ENCODE assay signal across 1 cellular context in genomic region chr3:125003369-125003853, GRCh38.
TF ChIP-seq lines count a peak whose summit lies in the region.

No MANE protein-coding gene starts in this region.

TF ChIP-seq in HepG2, 621 proteins besides CTCF, POLR2A, EP300 and RAD21 (continued from another document and continues in another):
- TF ChIP-seq ZBTB10 (CRISPR knock-in tag; IDR thresholded peaks at IDR 0.05; ENCODE audit: borderline replicate concordance): peak; percentile 94
- TF ChIP-seq SKI (IDR thresholded peaks at IDR 0.05; ENCODE audit: partially characterized antibody): peak; percentile 90
- TF ChIP-seq SUZ12 (IDR thresholded peaks at IDR 0.05; ENCODE audit: low read depth, low read length): no peak
- no peak; the same call in 1 of the 2 replicates for TF ChIP-seq HINFP (CRISPR knock-in tag; IDR thresholded peaks at IDR 0.05; ENCODE audit: low read depth)
- TF ChIP-seq ZNF367 (CRISPR knock-in tag; IDR thresholded peaks at IDR 0.05; ENCODE audit: borderline replicate concordance): no peak
- TF ChIP-seq ZNF512B (CRISPR knock-in tag; IDR thresholded peaks at IDR 0.05; ENCODE audit: borderline replicate concordance): 0 out of 2 replicates have a peak, but pooled peaks have one; percentile 45
- peak; percentile 40; the same call in 1 of the 2 replicates for TF ChIP-seq NFKBIZ (CRISPR knock-in tag; IDR thresholded peaks at IDR 0.05)
- no peak for TF ChIP-seq ZNF101 (CRISPR knock-in tag; IDR thresholded peaks at IDR 0.05; ENCODE audit: borderline replicate concordance, low read depth)
- peak; percentile 98 for TF ChIP-seq GATAD2A (CRISPR knock-in tag; IDR thresholded peaks at IDR 0.05)
- no peak for TF ChIP-seq HNRNPK (IDR thresholded peaks at IDR 0.05; ENCODE audit: low read depth, low read length, poor library complexity, severe bottlenecking)
- peak; percentile 82; the same call in 1 of the 2 replicates for TF ChIP-seq ZSCAN9 (CRISPR knock-in tag; IDR thresholded peaks at IDR 0.05; ENCODE audit: borderline replicate concordance)
- no peak for TF ChIP-seq ZNF703 (CRISPR knock-in tag; IDR thresholded peaks at IDR 0.05; ENCODE audit: borderline replicate concordance)
- TF ChIP-seq TEAD3 (CRISPR knock-in tag; optimal IDR thresholded peaks at IDR 0.05; ENCODE audit: borderline replicate concordance): peak; percentile 99
- TF ChIP-seq ZFY (CRISPR knock-in tag; IDR thresholded peaks at IDR 0.05): peak; percentile 55; the same call in 1 of the 2 replicates
- peak; percentile 50; the same call in 1 of the 2 replicates for TF ChIP-seq ZNF350 (CRISPR knock-in tag; IDR thresholded peaks at IDR 0.05; ENCODE audit: borderline replicate concordance, low read depth)
- TF ChIP-seq RARG (CRISPR knock-in tag; IDR thresholded peaks at IDR 0.05; ENCODE audit: low read depth): no peak
- no peak; the same call in 1 of the 2 replicates for TF ChIP-seq ZNF552 (CRISPR knock-in tag; IDR thresholded peaks at IDR 0.05; ENCODE audit: borderline replicate concordance)
- peak; percentile 58; the same call in 1 of the 2 replicates for TF ChIP-seq HBP1 (CRISPR knock-in tag; IDR thresholded peaks at IDR 0.05; ENCODE audit: low read depth)
- TF ChIP-seq SNAI1 (CRISPR knock-in tag; IDR thresholded peaks at IDR 0.05; ENCODE audit: borderline replicate concordance): 0 out of 2 replicates have a peak, but pooled peaks have one; percentile 42
- no peak for TF ChIP-seq ZNF10 (CRISPR knock-in tag; IDR thresholded peaks at IDR 0.05; ENCODE audit: borderline replicate concordance, low read depth)
- TF ChIP-seq ZNF768 (CRISPR knock-in tag; IDR thresholded peaks at IDR 0.05): no peak
- peak; percentile 91 for TF ChIP-seq TARDBP (CRISPR knock-in tag; IDR thresholded peaks at IDR 0.05)
- peak; percentile 51; the same call in 1 of the 2 replicates for TF ChIP-seq MNT (IDR thresholded peaks at IDR 0.05)
- peak; percentile 68; the same call in 1 of the 2 replicates for TF ChIP-seq ZHX1 (CRISPR knock-in tag; IDR thresholded peaks at IDR 0.05; ENCODE audit: low read depth)
- no peak for TF ChIP-seq TRIM22 (IDR thresholded peaks at IDR 0.05)
- TF ChIP-seq ZNF761 (CRISPR knock-in tag; conservative IDR thresholded peaks at IDR 0.05): no peak
- peak; percentile 92 for TF ChIP-seq ZBTB4 (CRISPR knock-in tag; IDR thresholded peaks at IDR 0.05; ENCODE audit: borderline replicate concordance)
- peak; percentile 81 for TF ChIP-seq TGIF2 (CRISPR knock-in tag; IDR thresholded peaks at IDR 0.05)
- TF ChIP-seq TFE3 (CRISPR knock-in tag; IDR thresholded peaks at IDR 0.05): peak; percentile 94
- TF ChIP-seq ZNF574 (CRISPR knock-in tag; IDR thresholded peaks at IDR 0.05): peak; percentile 72
- peak; percentile 61; the same call in 1 of the 2 replicates for TF ChIP-seq ZSCAN31 (CRISPR knock-in tag; IDR thresholded peaks at IDR 0.05; ENCODE audit: low read depth)
